17 cellular contexts compared by ENCODE assay signal in the genomic region with DNA sequence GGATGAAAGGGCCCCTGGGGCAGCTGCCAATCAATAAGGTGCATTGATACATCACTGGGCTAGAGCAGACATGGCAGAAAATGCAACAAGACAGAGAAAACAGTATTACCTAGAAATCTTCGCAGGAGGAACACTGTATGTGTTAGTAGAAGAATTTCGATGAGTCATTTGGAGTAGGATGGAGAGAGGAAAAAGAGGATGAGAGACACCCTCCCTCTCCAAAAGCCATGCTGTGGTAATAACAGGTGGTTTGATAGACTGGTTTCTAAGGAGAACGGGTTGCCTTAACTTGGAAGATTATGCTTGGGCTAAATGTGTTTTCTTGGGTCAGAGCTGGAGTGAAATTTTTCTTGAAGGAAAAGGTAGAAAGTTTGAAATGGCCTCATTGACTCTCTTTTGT.
A peak's percentile ranks its signal among the peaks of the same experiment; 100 is the strongest.
DNase-seq lines count a peak whose midpoint lies in the region; FAIRE-seq and TF ChIP-seq lines count a peak whose summit lies in the region.
"Had no signal": no experiment of that assay in that cellular context is flagged by ENCODE, and none has a peak within 500 bp of the region (broad histone marks: within the 10 kb centered on the region; RNA-seq: fewer than 3 reads in every experiment).

No MANE protein-coding gene starts in this region.

- intact Hi-C loops in CD14-positive monocyte (cut with micrococcal nuclease): no loop called here

- H3K9me3 ChIP-seq in GM23248 (ENCODE audit: low read depth): no peaks in the 10 kb centered on the region
- H3K9me3 ChIP-seq: MG63 had no signal

- no peaks in the 10 kb centered on the region; the same call in 1 of the 2 replicates for H3K79me2 ChIP-seq in GM23248 (ENCODE audit: insufficient read depth)

- H3K9me3 Mint-ChIP-seq in CD14-positive monocyte: peaks cover 0 to 2% (median 0%) of the 10 kb centered on the region in 7 donors
- H3K9me3 Mint-ChIP-seq: T-cell had no signal

- H4K20me1 ChIP-seq in GM23248 (ENCODE audit: insufficient read depth): no peaks in the 10 kb centered on the region

- H3K9ac ChIP-seq in GM23248: no peak overlapping the region

- no peak overlapping the region for H3K4me3 ChIP-seq in GM23248
- H3K4me3 ChIP-seq: MG63 had no signal

- no peak overlapping the region for H2AFZ ChIP-seq in GM23248

- no peak overlapping the region for H3K27ac ChIP-seq in GM23248

- H3K9me2 ChIP-seq in GM23248 (ENCODE audit: insufficient read depth): no peaks in the 10 kb centered on the region

- WGBS in GM23248 (ENCODE audit: low coverage in 1 of 2, low lambda C conversion rate in 2 of 2, missing lambda C conversion rate in 2 of 2), 2 experiments: 88 to 97% methylated on average over 3 of the region's 3 CpGs

- H3K27me3 ChIP-seq in GM23248 (replicated peaks; ENCODE audit: insufficient read depth): no peaks in the 10 kb centered on the region
- H3K27me3 ChIP-seq: MG63 had no signal

- no peak overlapping the region for H3K4me3 Mint-ChIP-seq in CD14-positive monocyte
- H3K4me3 Mint-ChIP-seq: CD4-positive, alpha-beta memory T cell; T-cell had no signal

- no peaks in the 10 kb centered on the region; the same call in 1 of the 2 replicates for H3F3A ChIP-seq in GM23248 (ENCODE audit: insufficient read depth)

- in situ Hi-C loops in GM23248 (cut with MboI): no loop called here

- H3K27me3 Mint-ChIP-seq in CD14-positive monocyte (ENCODE audit: low read depth in 3 of 3): peaks cover 0 to 3% (median 0%) of the 10 kb centered on the region in 3 donors
- H3K27me3 Mint-ChIP-seq: CD4-positive, alpha-beta memory T cell; T-cell had no signal

- TF ChIP-seq CTCF in CD14-positive monocyte (IDR thresholded peaks at IDR 0.05): no peak

- H3K4me1 Mint-ChIP-seq in CD14-positive monocyte: peaks cover 11% of the 10 kb centered on the region

- H3K36me3 Mint-ChIP-seq in CD14-positive monocyte: no peaks in the 10 kb centered on the region
- H3K36me3 Mint-ChIP-seq: CD4-positive, alpha-beta memory T cell; T-cell had no signal

- peaks cover 8% of the 10 kb centered on the region for H3K4me1 ChIP-seq in GM23248 (ENCODE audit: insufficient read depth)

- peak; percentile 39 for DNase-seq in GM23248
- peak; percentile 72 for DNase-seq in LHCN-M2 (ENCODE audit: low read depth)
- DNase-seq in myocyte (ENCODE audit: low read depth): peak; percentile 70
- DNase-seq in urothelium cell line (ENCODE audit: low spot score): no peak
- DNase-seq in mucosa of gallbladder (ENCODE audit: low spot score): no peak
- DNase-seq in CD14-positive monocyte (ENCODE audit: low spot score): no peak
- DNase-seq in NCI-H2227 (lab: John Stamatoyannopoulos, UW; ENCODE audit: unreplicated experiment): no peak
- DNase-seq: CD4-positive, alpha-beta memory T cell; DMS153; Kasumi-1; MG63; NCI-H187; NCI-H524; NCI-H82; SIG-M5; T-cell had no signal

- no peaks in the 10 kb centered on the region for H3K36me3 ChIP-seq in GM23248 (ENCODE audit: low read depth)
- H3K36me3 ChIP-seq: MG63 had no signal

- peak; percentile 62 for FAIRE-seq in urothelium cell line (lab: Jason Lieb, UNC)
- FAIRE-seq: G401.6 had no signal

- no peak overlapping the region for H3K4me2 ChIP-seq in GM23248 (ENCODE audit: unreplicated experiment)

- peak overlapping the region in 1 of 7 donors; percentile 45 for H3K27ac Mint-ChIP-seq in CD14-positive monocyte
- H3K27ac Mint-ChIP-seq: T-cell had no signal

Comparison
In these comparisons a context has a peak if more than half of its experiments do, and no peak if none do; other contexts are left out.
1. DNase-seq: peak in GM23248 (single experiment), LHCN-M2 (single experiment) and myocyte (single experiment); none in urothelium cell line (single experiment), mucosa of gallbladder (single experiment), CD14-positive monocyte (single experiment) and NCI-H2227 (single experiment).